ENCODE assay signal across 1 cellular context in the genomic region with DNA sequence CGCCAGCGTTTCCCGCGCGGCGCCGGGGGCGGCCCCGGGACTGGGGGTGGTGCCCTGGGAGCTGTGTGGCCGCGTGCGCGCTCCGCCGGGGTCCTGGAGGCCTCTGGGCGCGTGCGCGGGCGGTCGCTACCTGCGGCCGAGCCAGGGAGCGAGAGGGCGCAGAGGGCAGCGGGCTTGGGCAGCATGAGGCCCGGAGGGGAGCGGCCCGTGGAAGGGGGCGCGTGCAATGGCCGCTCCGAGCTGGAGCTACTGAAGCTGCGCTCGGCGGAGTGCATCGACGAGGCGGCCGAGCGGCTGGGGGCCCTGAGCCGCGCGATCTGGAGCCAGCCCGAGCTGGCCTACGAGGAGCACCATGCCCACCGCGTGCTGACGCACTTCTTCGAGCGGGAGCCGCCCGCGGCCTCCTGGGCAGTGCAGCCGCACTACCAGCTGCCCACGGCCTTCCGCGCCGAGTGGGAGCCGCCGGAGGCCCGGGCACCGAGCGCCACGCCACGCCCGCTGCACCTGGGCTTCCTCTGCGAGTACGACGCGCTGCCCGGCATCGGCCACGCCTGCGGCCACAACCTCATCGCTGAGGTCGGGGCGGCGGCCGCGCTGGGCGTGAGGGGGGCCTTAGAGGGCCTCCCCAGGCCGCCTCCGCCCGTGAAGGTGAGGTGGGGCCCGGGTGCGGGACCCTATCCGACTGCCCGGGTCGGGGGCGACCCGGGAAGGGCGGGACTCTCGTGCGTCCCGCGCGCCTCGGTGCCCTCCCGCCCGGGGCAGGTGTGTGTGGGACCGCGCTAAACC.
TF ChIP-seq lines count a peak whose summit lies in the region.

A gene with protein sequence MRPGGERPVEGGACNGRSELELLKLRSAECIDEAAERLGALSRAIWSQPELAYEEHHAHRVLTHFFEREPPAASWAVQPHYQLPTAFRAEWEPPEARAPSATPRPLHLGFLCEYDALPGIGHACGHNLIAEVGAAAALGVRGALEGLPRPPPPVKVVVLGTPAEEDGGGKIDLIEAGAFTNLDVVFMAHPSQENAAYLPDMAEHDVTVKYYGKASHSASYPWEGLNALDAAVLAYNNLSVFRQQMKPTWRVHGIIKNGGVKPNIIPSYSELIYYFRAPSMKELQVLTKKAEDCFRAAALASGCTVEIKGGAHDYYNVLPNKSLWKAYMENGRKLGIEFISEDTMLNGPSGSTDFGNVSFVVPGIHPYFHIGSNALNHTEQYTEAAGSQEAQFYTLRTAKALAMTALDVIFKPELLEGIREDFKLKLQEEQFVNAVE (plus strand): TSS at position 94 of the 786 bp plus-strand sequence. CDS start 90 bp downstream, at position 184.

TF ChIP-seq in WTC11, 78 proteins besides CTCF, POLR2A, EP300 and RAD21 (continued from another document):
- TF ChIP-seq, protein P1, sequence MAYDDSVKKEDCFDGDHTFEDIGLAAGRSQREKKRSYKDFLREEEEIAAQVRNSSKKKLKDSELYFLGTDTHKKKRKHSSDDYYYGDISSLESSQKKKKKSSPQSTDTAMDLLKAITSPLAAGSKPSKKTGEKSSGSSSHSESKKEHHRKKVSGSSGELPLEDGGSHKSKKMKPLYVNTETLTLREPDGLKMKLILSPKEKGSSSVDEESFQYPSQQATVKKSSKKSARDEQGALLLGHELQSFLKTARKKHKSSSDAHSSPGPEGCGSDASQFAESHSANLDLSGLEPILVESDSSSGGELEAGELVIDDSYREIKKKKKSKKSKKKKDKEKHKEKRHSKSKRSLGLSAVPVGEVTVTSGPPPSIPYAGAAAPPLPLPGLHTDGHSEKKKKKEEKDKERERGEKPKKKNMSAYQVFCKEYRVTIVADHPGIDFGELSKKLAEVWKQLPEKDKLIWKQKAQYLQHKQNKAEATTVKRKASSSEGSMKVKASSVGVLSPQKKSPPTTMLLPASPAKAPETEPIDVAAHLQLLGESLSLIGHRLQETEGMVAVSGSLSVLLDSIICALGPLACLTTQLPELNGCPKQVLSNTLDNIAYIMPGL (CRISPR knock-in tag; IDR thresholded peaks at IDR 0.05): peak; percentile 91; the same call in 1 of the 2 replicates
- TF ChIP-seq SP1 (CRISPR knock-in tag; conservative IDR thresholded peaks at IDR 0.05) (peak; percentile 71; the same call in 1 of the 2 replicates), NR1H2 (CRISPR knock-in tag; IDR thresholded peaks at IDR 0.05) (0 out of 2 replicates have a peak, but pooled peaks have one; percentile 55), FOXP1 (CRISPR knock-in tag; IDR thresholded peaks at IDR 0.05; ENCODE audit: borderline replicate concordance) (peak; percentile 96; the same call in 1 of the 2 replicates), IRF2 (CRISPR knock-in tag; IDR thresholded peaks at IDR 0.05; ENCODE audit: borderline replicate concordance, low read depth) (peak; percentile 84; the same call in 1 of the 2 replicates), ZBTB21 (CRISPR knock-in tag; IDR thresholded peaks at IDR 0.05; ENCODE audit: borderline replicate concordance) (peak; percentile 83; the same call in 1 of the 2 replicates), CREM (CRISPR knock-in tag; IDR thresholded peaks at IDR 0.05) (peak; percentile 85), ZNF671 (CRISPR knock-in tag; IDR thresholded peaks at IDR 0.05) (no peak), TEAD1 (CRISPR knock-in tag; IDR thresholded peaks at IDR 0.05) (peak; percentile 58), MXD4 (CRISPR knock-in tag; IDR thresholded peaks at IDR 0.05; ENCODE audit: borderline replicate concordance) (no peak), NFE2L1 (CRISPR knock-in tag; IDR thresholded peaks at IDR 0.05) (peak; percentile 91), KAT7 (CRISPR knock-in tag; IDR thresholded peaks at IDR 0.05; ENCODE audit: borderline replicate concordance) (no peak), JUN (CRISPR knock-in tag; IDR thresholded peaks at IDR 0.05) (peak; percentile 70; the same call in 1 of the 2 replicates)
- TF ChIP-seq, protein P2, sequence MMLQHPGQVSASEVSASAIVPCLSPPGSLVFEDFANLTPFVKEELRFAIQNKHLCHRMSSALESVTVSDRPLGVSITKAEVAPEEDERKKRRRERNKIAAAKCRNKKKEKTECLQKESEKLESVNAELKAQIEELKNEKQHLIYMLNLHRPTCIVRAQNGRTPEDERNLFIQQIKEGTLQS (CRISPR knock-in tag; conservative IDR thresholded peaks at IDR 0.05): 0 out of 2 replicates have a peak, but pooled peaks have one; percentile 57
- TF ChIP-seq, protein P3, sequence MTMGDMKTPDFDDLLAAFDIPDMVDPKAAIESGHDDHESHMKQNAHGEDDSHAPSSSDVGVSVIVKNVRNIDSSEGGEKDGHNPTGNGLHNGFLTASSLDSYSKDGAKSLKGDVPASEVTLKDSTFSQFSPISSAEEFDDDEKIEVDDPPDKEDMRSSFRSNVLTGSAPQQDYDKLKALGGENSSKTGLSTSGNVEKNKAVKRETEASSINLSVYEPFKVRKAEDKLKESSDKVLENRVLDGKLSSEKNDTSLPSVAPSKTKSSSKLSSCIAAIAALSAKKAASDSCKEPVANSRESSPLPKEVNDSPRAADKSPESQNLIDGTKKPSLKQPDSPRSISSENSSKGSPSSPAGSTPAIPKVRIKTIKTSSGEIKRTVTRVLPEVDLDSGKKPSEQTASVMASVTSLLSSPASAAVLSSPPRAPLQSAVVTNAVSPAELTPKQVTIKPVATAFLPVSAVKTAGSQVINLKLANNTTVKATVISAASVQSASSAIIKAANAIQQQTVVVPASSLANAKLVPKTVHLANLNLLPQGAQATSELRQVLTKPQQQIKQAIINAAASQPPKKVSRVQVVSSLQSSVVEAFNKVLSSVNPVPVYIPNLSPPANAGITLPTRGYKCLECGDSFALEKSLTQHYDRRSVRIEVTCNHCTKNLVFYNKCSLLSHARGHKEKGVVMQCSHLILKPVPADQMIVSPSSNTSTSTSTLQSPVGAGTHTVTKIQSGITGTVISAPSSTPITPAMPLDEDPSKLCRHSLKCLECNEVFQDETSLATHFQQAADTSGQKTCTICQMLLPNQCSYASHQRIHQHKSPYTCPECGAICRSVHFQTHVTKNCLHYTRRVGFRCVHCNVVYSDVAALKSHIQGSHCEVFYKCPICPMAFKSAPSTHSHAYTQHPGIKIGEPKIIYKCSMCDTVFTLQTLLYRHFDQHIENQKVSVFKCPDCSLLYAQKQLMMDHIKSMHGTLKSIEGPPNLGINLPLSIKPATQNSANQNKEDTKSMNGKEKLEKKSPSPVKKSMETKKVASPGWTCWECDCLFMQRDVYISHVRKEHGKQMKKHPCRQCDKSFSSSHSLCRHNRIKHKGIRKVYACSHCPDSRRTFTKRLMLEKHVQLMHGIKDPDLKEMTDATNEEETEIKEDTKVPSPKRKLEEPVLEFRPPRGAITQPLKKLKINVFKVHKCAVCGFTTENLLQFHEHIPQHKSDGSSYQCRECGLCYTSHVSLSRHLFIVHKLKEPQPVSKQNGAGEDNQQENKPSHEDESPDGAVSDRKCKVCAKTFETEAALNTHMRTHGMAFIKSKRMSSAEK (CRISPR knock-in tag; IDR thresholded peaks at IDR 0.05; ENCODE audit: borderline replicate concordance): no peak
- TF ChIP-seq, protein P4, sequence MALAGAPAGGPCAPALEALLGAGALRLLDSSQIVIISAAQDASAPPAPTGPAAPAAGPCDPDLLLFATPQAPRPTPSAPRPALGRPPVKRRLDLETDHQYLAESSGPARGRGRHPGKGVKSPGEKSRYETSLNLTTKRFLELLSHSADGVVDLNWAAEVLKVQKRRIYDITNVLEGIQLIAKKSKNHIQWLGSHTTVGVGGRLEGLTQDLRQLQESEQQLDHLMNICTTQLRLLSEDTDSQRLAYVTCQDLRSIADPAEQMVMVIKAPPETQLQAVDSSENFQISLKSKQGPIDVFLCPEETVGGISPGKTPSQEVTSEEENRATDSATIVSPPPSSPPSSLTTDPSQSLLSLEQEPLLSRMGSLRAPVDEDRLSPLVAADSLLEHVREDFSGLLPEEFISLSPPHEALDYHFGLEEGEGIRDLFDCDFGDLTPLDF (CRISPR knock-in tag; IDR thresholded peaks at IDR 0.05): peak; percentile 90
- TF ChIP-seq, protein P5, sequence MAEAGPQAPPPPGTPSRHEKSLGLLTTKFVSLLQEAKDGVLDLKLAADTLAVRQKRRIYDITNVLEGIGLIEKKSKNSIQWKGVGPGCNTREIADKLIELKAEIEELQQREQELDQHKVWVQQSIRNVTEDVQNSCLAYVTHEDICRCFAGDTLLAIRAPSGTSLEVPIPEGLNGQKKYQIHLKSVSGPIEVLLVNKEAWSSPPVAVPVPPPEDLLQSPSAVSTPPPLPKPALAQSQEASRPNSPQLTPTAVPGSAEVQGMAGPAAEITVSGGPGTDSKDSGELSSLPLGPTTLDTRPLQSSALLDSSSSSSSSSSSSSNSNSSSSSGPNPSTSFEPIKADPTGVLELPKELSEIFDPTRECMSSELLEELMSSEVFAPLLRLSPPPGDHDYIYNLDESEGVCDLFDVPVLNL (CRISPR knock-in tag; IDR thresholded peaks at IDR 0.05; ENCODE audit: borderline replicate concordance, low read depth): peak; percentile 82
- TF ChIP-seq, protein P6, sequence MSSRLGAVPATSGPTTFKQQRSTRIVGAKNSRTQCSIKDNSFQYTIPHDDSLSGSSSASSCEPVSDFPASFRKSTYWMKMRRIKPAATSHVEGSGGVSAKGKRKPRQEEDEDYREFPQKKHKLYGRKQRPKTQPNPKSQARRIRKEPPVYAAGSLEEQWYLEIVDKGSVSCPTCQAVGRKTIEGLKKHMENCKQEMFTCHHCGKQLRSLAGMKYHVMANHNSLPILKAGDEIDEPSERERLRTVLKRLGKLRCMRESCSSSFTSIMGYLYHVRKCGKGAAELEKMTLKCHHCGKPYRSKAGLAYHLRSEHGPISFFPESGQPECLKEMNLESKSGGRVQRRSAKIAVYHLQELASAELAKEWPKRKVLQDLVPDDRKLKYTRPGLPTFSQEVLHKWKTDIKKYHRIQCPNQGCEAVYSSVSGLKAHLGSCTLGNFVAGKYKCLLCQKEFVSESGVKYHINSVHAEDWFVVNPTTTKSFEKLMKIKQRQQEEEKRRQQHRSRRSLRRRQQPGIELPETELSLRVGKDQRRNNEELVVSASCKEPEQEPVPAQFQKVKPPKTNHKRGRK (CRISPR knock-in tag; IDR thresholded peaks at IDR 0.05; ENCODE audit: borderline replicate concordance): peak; percentile 82; the same call in 1 of the 2 replicates
